1 cellular context compared by ENCODE assay signal in the genomic region with DNA sequence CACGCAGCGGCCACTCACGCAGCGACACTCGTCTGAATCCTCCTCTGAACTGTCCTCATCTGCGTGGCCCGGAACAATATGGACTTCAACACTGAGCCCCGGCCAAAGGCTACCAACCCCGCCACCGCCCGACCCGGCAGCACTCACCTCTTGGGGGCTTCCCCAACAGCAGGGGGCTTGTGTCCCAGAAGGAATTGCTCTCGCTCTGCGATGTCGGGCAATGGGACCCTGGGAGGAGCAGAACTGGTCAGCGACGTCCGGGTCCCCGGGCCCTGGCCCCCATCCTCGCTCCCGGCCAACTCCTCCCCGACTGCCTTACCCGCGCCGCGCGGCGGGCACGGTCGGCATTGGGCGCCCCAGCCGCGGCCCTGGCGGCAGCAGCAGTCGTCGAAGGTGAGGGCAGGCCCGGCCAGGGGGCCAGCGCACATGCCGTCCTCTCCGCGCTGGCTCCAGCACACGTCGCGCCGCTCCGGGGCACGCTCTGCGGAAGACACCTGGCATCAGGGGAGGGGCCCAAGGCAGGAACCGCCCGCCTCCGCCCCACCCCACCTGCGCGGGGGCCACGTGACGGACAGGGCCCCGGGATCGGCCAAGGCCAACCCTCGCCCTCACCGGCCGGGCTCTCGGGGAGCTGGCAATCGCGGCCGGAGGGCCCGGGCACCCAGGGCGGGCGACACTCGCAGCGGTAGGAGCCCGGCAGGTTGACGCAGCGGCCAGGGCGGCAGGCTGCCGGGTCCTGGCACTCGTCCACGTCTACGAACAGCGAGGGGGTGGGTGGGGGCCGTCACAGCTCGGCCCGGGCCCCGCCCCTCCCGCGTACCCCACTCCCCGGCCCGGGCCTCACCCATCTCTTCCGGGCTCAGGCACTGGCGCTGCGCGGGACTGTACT.
TF ChIP-seq lines count a peak whose summit lies in the region.

No MANE protein-coding gene starts in this region.

TF ChIP-seq in K562, 482 proteins besides CTCF, POLR2A, EP300 and RAD21 (continued from another document):
- TF ChIP-seq HMBOX1 (IDR thresholded peaks at IDR 0.05) (no peak), MTF1 (CRISPR knock-in tag; IDR thresholded peaks at IDR 0.05; ENCODE audit: borderline replicate concordance) (no peak), TAF15 (IDR thresholded peaks at IDR 0.05; ENCODE audit: low read depth, low read length) (no peak), GMEB1 (CRISPR knock-in tag; IDR thresholded peaks at IDR 0.05) (no peak), SMARCA5 (IDR thresholded peaks at IDR 0.05) (no peak), DEAF1 (CRISPR knock-in tag; IDR thresholded peaks at IDR 0.05) (0 out of 2 replicates have a peak, but pooled peaks have one; percentile 24), SRSF3 (IDR thresholded peaks at IDR 0.05; ENCODE audit: insufficient read depth, low read length) (no peak), SMAD2 (IDR thresholded peaks at IDR 0.05; ENCODE audit: low read depth, low read length) (no peak), RBM17 (IDR thresholded peaks at IDR 0.05; ENCODE audit: borderline replicate concordance, low read depth, low read length) (no peak), ZNF175 (CRISPR knock-in tag; IDR thresholded peaks at IDR 0.05; ENCODE audit: low read depth) (no peak), YBX1 (IDR thresholded peaks at IDR 0.05) (no peak), ZFX (CRISPR knock-in tag; IDR thresholded peaks at IDR 0.05) (no peak), SRF (CRISPR knock-in tag; IDR thresholded peaks at IDR 0.05) (no peak)
- TF ChIP-seq, protein P1, sequence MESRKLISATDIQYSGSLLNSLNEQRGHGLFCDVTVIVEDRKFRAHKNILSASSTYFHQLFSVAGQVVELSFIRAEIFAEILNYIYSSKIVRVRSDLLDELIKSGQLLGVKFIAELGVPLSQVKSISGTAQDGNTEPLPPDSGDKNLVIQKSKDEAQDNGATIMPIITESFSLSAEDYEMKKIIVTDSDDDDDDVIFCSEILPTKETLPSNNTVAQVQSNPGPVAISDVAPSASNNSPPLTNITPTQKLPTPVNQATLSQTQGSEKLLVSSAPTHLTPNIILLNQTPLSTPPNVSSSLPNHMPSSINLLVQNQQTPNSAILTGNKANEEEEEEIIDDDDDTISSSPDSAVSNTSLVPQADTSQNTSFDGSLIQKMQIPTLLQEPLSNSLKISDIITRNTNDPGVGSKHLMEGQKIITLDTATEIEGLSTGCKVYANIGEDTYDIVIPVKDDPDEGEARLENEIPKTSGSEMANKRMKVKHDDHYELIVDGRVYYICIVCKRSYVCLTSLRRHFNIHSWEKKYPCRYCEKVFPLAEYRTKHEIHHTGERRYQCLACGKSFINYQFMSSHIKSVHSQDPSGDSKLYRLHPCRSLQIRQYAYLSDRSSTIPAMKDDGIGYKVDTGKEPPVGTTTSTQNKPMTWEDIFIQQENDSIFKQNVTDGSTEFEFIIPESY (CRISPR knock-in tag; IDR thresholded peaks at IDR 0.05), result peak; percentile 46
- TF ChIP-seq, protein P2, sequence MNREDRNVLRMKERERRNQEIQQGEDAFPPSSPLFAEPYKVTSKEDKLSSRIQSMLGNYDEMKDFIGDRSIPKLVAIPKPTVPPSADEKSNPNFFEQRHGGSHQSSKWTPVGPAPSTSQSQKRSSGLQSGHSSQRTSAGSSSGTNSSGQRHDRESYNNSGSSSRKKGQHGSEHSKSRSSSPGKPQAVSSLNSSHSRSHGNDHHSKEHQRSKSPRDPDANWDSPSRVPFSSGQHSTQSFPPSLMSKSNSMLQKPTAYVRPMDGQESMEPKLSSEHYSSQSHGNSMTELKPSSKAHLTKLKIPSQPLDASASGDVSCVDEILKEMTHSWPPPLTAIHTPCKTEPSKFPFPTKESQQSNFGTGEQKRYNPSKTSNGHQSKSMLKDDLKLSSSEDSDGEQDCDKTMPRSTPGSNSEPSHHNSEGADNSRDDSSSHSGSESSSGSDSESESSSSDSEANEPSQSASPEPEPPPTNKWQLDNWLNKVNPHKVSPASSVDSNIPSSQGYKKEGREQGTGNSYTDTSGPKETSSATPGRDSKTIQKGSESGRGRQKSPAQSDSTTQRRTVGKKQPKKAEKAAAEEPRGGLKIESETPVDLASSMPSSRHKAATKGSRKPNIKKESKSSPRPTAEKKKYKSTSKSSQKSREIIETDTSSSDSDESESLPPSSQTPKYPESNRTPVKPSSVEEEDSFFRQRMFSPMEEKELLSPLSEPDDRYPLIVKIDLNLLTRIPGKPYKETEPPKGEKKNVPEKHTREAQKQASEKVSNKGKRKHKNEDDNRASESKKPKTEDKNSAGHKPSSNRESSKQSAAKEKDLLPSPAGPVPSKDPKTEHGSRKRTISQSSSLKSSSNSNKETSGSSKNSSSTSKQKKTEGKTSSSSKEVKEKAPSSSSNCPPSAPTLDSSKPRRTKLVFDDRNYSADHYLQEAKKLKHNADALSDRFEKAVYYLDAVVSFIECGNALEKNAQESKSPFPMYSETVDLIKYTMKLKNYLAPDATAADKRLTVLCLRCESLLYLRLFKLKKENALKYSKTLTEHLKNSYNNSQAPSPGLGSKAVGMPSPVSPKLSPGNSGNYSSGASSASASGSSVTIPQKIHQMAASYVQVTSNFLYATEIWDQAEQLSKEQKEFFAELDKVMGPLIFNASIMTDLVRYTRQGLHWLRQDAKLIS (CRISPR knock-in tag; IDR thresholded peaks at IDR 0.05), result no peak
